Comparison of ENCODE assay signal across 13 cellular contexts in genomic region chr19:47693489-47693888, GRCh38. TPM values are rescaled to one million over a fixed set of nuclear protein-coding genes. Genes with fewer than 3 reads are reported as not detected.
"Had no signal": no experiment of that assay in that cellular context is flagged by ENCODE, and none has a peak within 500 bp of the region (broad histone marks: within the 10 kb centered on the region; RNA-seq: fewer than 3 reads in every experiment).

No MANE protein-coding gene starts in this region.

- H3K9me3 Mint-ChIP-seq: activated T-helper 1 cell treated with anti-CD3 and anti-CD28 coated beads, Interleukin-12 subunit alpha, Interleukin-12 subunit beta, Interleukin-2, Interleukin-4 antibody, amounts not matched to agents 30 ng/mL and 10 ng/mL and 1 ng/mL, durations not matched to agents 14 hours and 24 hours and 36 hours; natural killer cell treated with Interleukin-12 subunit alpha and Interleukin-12 subunit beta and Interleukin-15 and Interleukin-18, amount 100 ng/mL, for 72 hours; T-cell had no signal

- DNase-seq: dorsolateral prefrontal cortex; hypothalamus; lower lobe of right lung; retina; stimulated activated CD4-positive, alpha-beta T cell treated with anti-CD3 and anti-CD28 coated beads, Interleukin-2, amount 100 ng/mL, for 24 hours; stomach; T-cell; trophoblast cell had no signal

- H3K27ac Mint-ChIP-seq: activated naive CD8-positive, alpha-beta T cell; activated T-helper 1 cell treated with anti-CD3 and anti-CD28 coated beads, Interleukin-12 subunit alpha, Interleukin-12 subunit beta, Interleukin-2, Interleukin-4 antibody, amounts not matched to agents 30 ng/mL and 10 ng/mL and 1 ng/mL, durations not matched to agents 14 hours and 24 hours and 36 hours; natural killer cell treated with Interleukin-12 subunit alpha and Interleukin-12 subunit beta and Interleukin-15 and Interleukin-18, amount 100 ng/mL, for 72 hours had no signal

- ATAC-seq: activated CD4-positive, CD25-positive, alpha-beta regulatory T cell treated with anti-CD3 and anti-CD28 coated beads, Interleukin-2, amount 50 U/mL, for 24 hours; lower lobe of right lung; T-cell had no signal

- H3K9me3 ChIP-seq: lower lobe of right lung, stomach, vagina had no signal

- H3K4me3 Mint-ChIP-seq: activated naive CD8-positive, alpha-beta T cell; activated T-helper 1 cell treated with anti-CD3 and anti-CD28 coated beads, Interleukin-12 subunit alpha, Interleukin-12 subunit beta, Interleukin-2, Interleukin-4 antibody, amounts not matched to agents 30 ng/mL and 10 ng/mL and 1 ng/mL, durations not matched to agents 14 hours and 24 hours and 36 hours; natural killer cell treated with Interleukin-12 subunit alpha and Interleukin-12 subunit beta and Interleukin-15 and Interleukin-18, amount 100 ng/mL, for 72 hours; T-cell had no signal

- H3K27ac ChIP-seq: lower lobe of right lung, vagina had no signal

- H3K4me3 ChIP-seq: dorsolateral prefrontal cortex, lower lobe of right lung, stomach, vagina had no signal

- H3K27me3 Mint-ChIP-seq: activated naive CD8-positive, alpha-beta T cell; natural killer cell treated with Interleukin-12 subunit alpha and Interleukin-12 subunit beta and Interleukin-15 and Interleukin-18, amount 100 ng/mL, for 72 hours; T-cell had no signal

- H3K36me3 Mint-ChIP-seq: activated naive CD8-positive, alpha-beta T cell; natural killer cell treated with Interleukin-12 subunit alpha and Interleukin-12 subunit beta and Interleukin-15 and Interleukin-18, amount 100 ng/mL, for 72 hours had no signal

- H3K4me1 ChIP-seq: vagina had no signal

- H3K27me3 ChIP-seq: dorsolateral prefrontal cortex, stomach, vagina had no signal

RNA-seq across cellular contexts. Expression of gene EHD2, which starts 19.7 kb away (rescaled TPM):
- total RNA-seq: natural killer cell treated with Interleukin-12 subunit alpha and Interleukin-12 subunit beta and Interleukin-15 and Interleukin-18, amount 100 ng/mL, for 72 hours had no signal
